ENCODE assay signal across 8 cellular contexts in the genomic region with DNA sequence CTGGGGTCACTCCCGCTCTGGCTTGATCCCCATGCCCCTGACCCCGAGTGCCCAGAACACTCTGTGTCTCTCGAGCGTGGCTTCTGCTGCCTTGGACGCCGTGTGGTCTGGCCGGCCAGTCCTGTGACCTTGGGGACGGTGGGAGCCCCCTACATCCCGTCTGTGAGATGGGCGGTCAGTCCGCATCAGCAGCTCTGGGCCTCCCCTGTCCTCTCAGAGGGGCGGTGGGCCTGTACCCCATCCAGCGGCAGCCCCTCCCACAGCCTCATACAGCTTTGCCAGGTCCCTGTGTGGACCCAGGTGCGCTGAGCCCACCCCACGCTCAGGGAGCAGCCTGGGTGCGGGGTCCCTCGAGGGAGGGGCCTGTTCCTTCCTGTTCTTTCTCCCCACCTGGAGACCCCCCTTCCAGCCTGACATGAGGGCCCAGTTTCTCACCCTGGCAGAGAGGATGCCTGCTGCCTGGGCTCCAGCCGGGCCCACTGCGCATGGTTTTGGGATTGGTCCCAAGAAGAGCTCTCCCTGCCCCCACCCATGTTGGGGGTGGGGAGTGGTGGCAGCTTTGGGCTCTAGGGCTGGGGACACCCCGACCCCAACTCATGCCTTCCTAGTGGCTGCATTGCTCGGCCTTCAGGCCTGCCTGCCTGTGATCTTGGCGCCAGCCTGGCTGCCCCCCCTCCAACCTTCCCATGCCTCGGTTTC. TPM values are rescaled to one million over a fixed set of nuclear protein-coding genes. Genes with fewer than 3 reads are reported as not detected.
DNase-seq lines count a peak whose midpoint lies in the region; ATAC-seq and TF ChIP-seq lines count a peak whose summit lies in the region.

No MANE protein-coding gene starts in this region.

- DNase-seq in HFFc6, result no peak
- no peak for DNase-seq in activated T-helper 2 cell treated with anti-CD3 and anti-CD28 coated beads, Interferon-gamma antibody, Interleukin-2, Interleukin-4, amounts not matched to agents 10 μg/mL and 5 μg/mL and 100 μg/mL, durations not matched to agents 14 hours and 24 hours and 36 hours (ENCODE audit: low spot score)
- no peak for DNase-seq in hepatocyte (ENCODE audit: low spot score)
- no peak for DNase-seq in stimulated activated effector memory CD8-positive, alpha-beta T cell treated with anti-CD3 and anti-CD28 coated beads, Interleukin-12 subunit alpha, Interleukin-12 subunit beta, amount 100 ng/mL, for 72 hours (ENCODE audit: low spot score in 2 of 2)
- no peak for DNase-seq in GM13977 (ENCODE audit: low spot score)
- no peak for DNase-seq in hepatic stellate cell (ENCODE audit: low spot score)
- no peak for DNase-seq in Kasumi-1 (lab: John Stamatoyannopoulos, UW)

- H3K27ac Mint-ChIP-seq in HFFc6, result peak overlapping the region; percentile 83
- peak overlapping the region; percentile 93 for H3K27ac Mint-ChIP-seq in activated T-helper 2 cell treated with anti-CD3 and anti-CD28 coated beads, Interferon-gamma antibody, Interleukin-2, Interleukin-4, amounts not matched to agents 10 μg/mL and 5 μg/mL and 100 μg/mL, durations not matched to agents 14 hours and 24 hours and 36 hours
- peak overlapping the region; percentile 96 for H3K27ac Mint-ChIP-seq in stimulated activated effector memory CD8-positive, alpha-beta T cell treated with anti-CD3 and anti-CD28 coated beads, Interleukin-12 subunit alpha, Interleukin-12 subunit beta, amount 100 ng/mL, for 72 hours

- no peaks in the 10 kb centered on the region for H3K9me3 Mint-ChIP-seq in HFFc6
- no peaks in the 10 kb centered on the region for H3K9me3 Mint-ChIP-seq in activated T-helper 2 cell treated with anti-CD3 and anti-CD28 coated beads, Interferon-gamma antibody, Interleukin-2, Interleukin-4, amounts not matched to agents 10 μg/mL and 5 μg/mL and 100 μg/mL, durations not matched to agents 14 hours and 24 hours and 36 hours
- H3K9me3 Mint-ChIP-seq in stimulated activated effector memory CD8-positive, alpha-beta T cell treated with anti-CD3 and anti-CD28 coated beads, Interleukin-12 subunit alpha, Interleukin-12 subunit beta, amount 100 ng/mL, for 72 hours, result no peaks in the 10 kb centered on the region

- H3K4me3 ChIP-seq in hepatocyte, result peak overlapping the region; percentile 87

- peaks cover 21% of the 10 kb centered on the region for H3K4me1 Mint-ChIP-seq in HFFc6 (ENCODE audit: low read depth)
- peaks cover 11% of the 10 kb centered on the region for H3K4me1 Mint-ChIP-seq in activated T-helper 2 cell treated with anti-CD3 and anti-CD28 coated beads, Interferon-gamma antibody, Interleukin-2, Interleukin-4, amounts not matched to agents 10 μg/mL and 5 μg/mL and 100 μg/mL, durations not matched to agents 14 hours and 24 hours and 36 hours (ENCODE audit: low read depth)
- peaks cover 36% of the 10 kb centered on the region for H3K4me1 Mint-ChIP-seq in stimulated activated effector memory CD8-positive, alpha-beta T cell treated with anti-CD3 and anti-CD28 coated beads, Interleukin-12 subunit alpha, Interleukin-12 subunit beta, amount 100 ng/mL, for 72 hours

- H3K4me1 ChIP-seq in hepatocyte (ENCODE audit: insufficient read depth), result peaks cover 18% of the 10 kb centered on the region

- peaks cover 64% of the 10 kb centered on the region for H3K79me2 ChIP-seq in hepatocyte

- H3K4me2 ChIP-seq in hepatocyte, result peak overlapping the region; percentile 97

- no peaks in the 10 kb centered on the region for H3K36me3 Mint-ChIP-seq in HFFc6 (ENCODE audit: low read depth)
- H3K36me3 Mint-ChIP-seq in activated T-helper 2 cell treated with anti-CD3 and anti-CD28 coated beads, Interferon-gamma antibody, Interleukin-2, Interleukin-4, amounts not matched to agents 10 μg/mL and 5 μg/mL and 100 μg/mL, durations not matched to agents 14 hours and 24 hours and 36 hours (ENCODE audit: low read depth), result peaks cover 18% of the 10 kb centered on the region
- H3K36me3 Mint-ChIP-seq in stimulated activated effector memory CD8-positive, alpha-beta T cell treated with anti-CD3 and anti-CD28 coated beads, Interleukin-12 subunit alpha, Interleukin-12 subunit beta, amount 100 ng/mL, for 72 hours, result peaks cover 40% of the 10 kb centered on the region

- intact Hi-C loops in activated T-helper 2 cell treated with anti-CD3 and anti-CD28 coated beads, Interferon-gamma antibody, Interleukin-2, Interleukin-4, amounts not matched to agents 10 μg/mL and 5 μg/mL and 100 μg/mL, durations not matched to agents 14 hours and 24 hours and 36 hours (cut with micrococcal nuclease), result no loop called here

- H3K27ac ChIP-seq in hepatocyte, result peak overlapping the region; percentile 37

- no peak overlapping the region for H2AFZ ChIP-seq in hepatocyte

- in situ Hi-C loops in GM13977 (cut with MboI; ENCODE audit: low pct_unique_long_range_greater_than_20kb, low sequenced_read_pairs, unreplicated experiment), result no loop called here

- ATAC-seq in stimulated activated effector memory CD8-positive, alpha-beta T cell treated with anti-CD3 and anti-CD28 coated beads, Interleukin-12 subunit alpha, Interleukin-12 subunit beta, amount 100 ng/mL, for 72 hours, result no peak
- ATAC-seq in HG02970 (IDR thresholded peaks at IDR 0.05; ENCODE audit: low FRiP score, unreplicated experiment), result no peak

- H3K36me3 ChIP-seq in hepatocyte (replicated peaks; ENCODE audit: insufficient read depth, low read depth), result no peaks in the 10 kb centered on the region

- no peaks in the 10 kb centered on the region for H3K9me3 ChIP-seq in hepatocyte (ENCODE audit: low read depth)

- no peaks in the 10 kb centered on the region for H3K27me3 ChIP-seq in hepatocyte

- TF ChIP-seq CTCF in HFFc6 (IDR thresholded peaks at IDR 0.05), result no peak
- TF ChIP-seq CTCF in hepatocyte (IDR thresholded peaks at IDR 0.05; ENCODE audit: poor library complexity), result no peak
- no peak for TF ChIP-seq CTCF in GM13977 (IDR thresholded peaks at IDR 0.05; ENCODE audit: extremely low read depth, insufficient read depth, missing control alignments)

- 55% methylated on average over 21 of the region's 23 CpGs for WGBS in hepatocyte (ENCODE audit: low lambda C conversion rate, missing lambda C conversion rate)

- peaks cover 26% of the 10 kb centered on the region for H4K20me1 ChIP-seq in hepatocyte (ENCODE audit: insufficient read depth, poor library complexity, severe bottlenecking)

- H3K4me3 Mint-ChIP-seq in HFFc6, result peak overlapping the region; percentile 92
- H3K4me3 Mint-ChIP-seq in activated T-helper 2 cell treated with anti-CD3 and anti-CD28 coated beads, Interferon-gamma antibody, Interleukin-2, Interleukin-4, amounts not matched to agents 10 μg/mL and 5 μg/mL and 100 μg/mL, durations not matched to agents 14 hours and 24 hours and 36 hours (ENCODE audit: low read depth), result peak overlapping the region; percentile 93
- peak overlapping the region; percentile 90 for H3K4me3 Mint-ChIP-seq in stimulated activated effector memory CD8-positive, alpha-beta T cell treated with anti-CD3 and anti-CD28 coated beads, Interleukin-12 subunit alpha, Interleukin-12 subunit beta, amount 100 ng/mL, for 72 hours

- no peaks in the 10 kb centered on the region; the same call in 1 of the 2 replicates for H3K27me3 Mint-ChIP-seq in HFFc6 (ENCODE audit: insufficient read depth)
- no peaks in the 10 kb centered on the region for H3K27me3 Mint-ChIP-seq in activated T-helper 2 cell treated with anti-CD3 and anti-CD28 coated beads, Interferon-gamma antibody, Interleukin-2, Interleukin-4, amounts not matched to agents 10 μg/mL and 5 μg/mL and 100 μg/mL, durations not matched to agents 14 hours and 24 hours and 36 hours (ENCODE audit: low read depth)

- H3K9me2 ChIP-seq in hepatocyte (replicated peaks; ENCODE audit: insufficient read depth), result no peaks in the 10 kb centered on the region

RNA-seq across cellular contexts. Expression of a gene that starts 1.5 kb away (rescaled TPM):
- total RNA-seq in HFFc6 (2021; fragmentation: NEBNext Ultra II Directional; extraction: Animal tissue kit (Norgen Biotek cat#: 25700)), result 10 to 100 TPM; 67.5 to 71.3 (median 69.2) TPM
- 170 and 172 TPM in 2 replicates for total RNA-seq in activated T-helper 2 cell treated with anti-CD3 and anti-CD28 coated beads, Interferon-gamma antibody, Interleukin-2, Interleukin-4, amounts not matched to agents 10 μg/mL and 5 μg/mL and 100 μg/mL, durations not matched to agents 14 hours and 24 hours and 36 hours
- 33.3 and 48.1 TPM in 2 replicates for total RNA-seq in hepatocyte
- polyA plus RNA-seq in hepatocyte, result 52.7 and 72.4 TPM in 2 replicates

RNA-seq across cellular contexts. Expression of a gene that starts 22.8 kb away (rescaled TPM):
- 1 to 10 TPM in 2 of 6 experiments, under 1 TPM in 4; 0.34 to 2.1 (median 0.76) TPM for total RNA-seq in HFFc6 (2021; fragmentation: NEBNext Ultra II Directional; extraction: Animal tissue kit (Norgen Biotek cat#: 25700))
- 4.7 and 5.0 TPM in 2 replicates for total RNA-seq in activated T-helper 2 cell treated with anti-CD3 and anti-CD28 coated beads, Interferon-gamma antibody, Interleukin-2, Interleukin-4, amounts not matched to agents 10 μg/mL and 5 μg/mL and 100 μg/mL, durations not matched to agents 14 hours and 24 hours and 36 hours
- 0.52 TPM in 1 of 2 replicates, not detected in the other for total RNA-seq in hepatocyte
- 0.76 and 1.2 TPM in 2 replicates for polyA plus RNA-seq in hepatocyte

RNA-seq across cellular contexts. Expression of a gene that starts 53.5 kb away (rescaled TPM):
- 10 to 100 TPM in 4 of 6 experiments, 1 to 10 TPM in 2; 6.9 to 22.4 (median 21.0) TPM for total RNA-seq in HFFc6 (2021; fragmentation: NEBNext Ultra II Directional; extraction: Animal tissue kit (Norgen Biotek cat#: 25700))
- total RNA-seq in activated T-helper 2 cell treated with anti-CD3 and anti-CD28 coated beads, Interferon-gamma antibody, Interleukin-2, Interleukin-4, amounts not matched to agents 10 μg/mL and 5 μg/mL and 100 μg/mL, durations not matched to agents 14 hours and 24 hours and 36 hours, result 0.16 and 0.55 TPM in 2 replicates
- total RNA-seq in hepatocyte, result 8.3 and 11.3 TPM in 2 replicates
- 29.1 and 45.6 TPM in 2 replicates for polyA plus RNA-seq in hepatocyte
